In genomic region chr3:10746001-10746400, GRCh38 we compare ENCODE assay signal across 27 cellular contexts.
"Had no signal": no experiment of that assay in that cellular context is flagged by ENCODE, and none has a peak within 500 bp of the region (broad histone marks: within the 10 kb centered on the region; RNA-seq: fewer than 3 reads in every experiment).

No MANE protein-coding gene starts in this region.

- H3K4me1 Mint-ChIP-seq: activated B cell treated with CpG ODN at 0.5 μM for 24 hours; activated T-helper 17 cell treated with anti-CD3 and anti-CD28 coated beads, Interleukin-2, amount 50 U/mL, for 72 hours; brain had no signal

- H3K27ac Mint-ChIP-seq: activated B cell treated with CpG ODN at 0.5 μM for 24 hours; activated naive CD8-positive, alpha-beta T cell; activated T-helper 17 cell treated with anti-CD3 and anti-CD28 coated beads, Interleukin-2, amount 50 U/mL, for 72 hours; brain; T-helper 17 cell; T-helper 2 cell treated with Interferon-gamma antibody and Interleukin-4, amounts not matched to agents 5 μg/mL and 100 μg/mL, for 36 hours had no signal

- H3K9me3 Mint-ChIP-seq: activated B cell treated with CpG ODN at 0.5 μM for 24 hours; activated T-cell treated with anti-CD3 and anti-CD28 coated beads, Interleukin-2, amount 50 U/mL, for 4 hours; activated T-helper 17 cell treated with anti-CD3 and anti-CD28 coated beads, Interleukin-2, amount 50 U/mL, for 72 hours; T-helper 2 cell treated with Interferon-gamma antibody and Interleukin-4, amounts not matched to agents 5 μg/mL and 100 μg/mL, for 36 hours had no signal

- ATAC-seq: activated CD4-positive, CD25-positive, alpha-beta regulatory T cell treated with anti-CD3 and anti-CD28 coated beads, Interleukin-2, amount 50 U/mL, for 24 hours; activated T-cell treated with anti-CD3 and anti-CD28 coated beads, Interleukin-2, amount 50 U/mL, for 4 hours; activated T-helper 17 cell treated with anti-CD3 and anti-CD28 coated beads, Interleukin-2, amount 50 U/mL, for 72 hours; esophagus mucosa; T-helper 17 cell had no signal

- DNase-seq: activated B cell treated with CpG ODN at 0.5 μM for 24 hours; activated CD4-positive, alpha-beta T cell treated with anti-CD3 and anti-CD28 coated beads for 48 hours; activated CD4-positive, alpha-beta T cell treated with anti-CD3 and anti-CD28 coated beads, Interleukin-2, amount 50 U/mL, for 1 hour; activated CD4-positive, alpha-beta T cell treated with anti-CD3 and anti-CD28 coated beads, Interleukin-2, amount 50 U/mL, for 48 hours; activated effector memory CD4-positive, alpha-beta T cell treated with Interleukin-2 at 50 U/mL for 16 hours; activated gamma-delta T cell treated with Interleukin-2 at 50 U/mL for 16 hours; activated naive CD4-positive, alpha-beta T cell treated with anti-CD3 and anti-CD28 coated beads, Interleukin-2, amount 50 U/mL, for 16 hours; activated naive CD4-positive, alpha-beta T cell treated with Interleukin-2 at 50 U/mL for 16 hours; activated T-cell treated with anti-CD3 and anti-CD28 coated beads, Interleukin-2, amount 50 U/mL, for 4 hours; central memory CD4-positive, alpha-beta T cell; cerebellar nuclear complex; colonic mucosa; effector CD8-positive, alpha-beta T cell; foreskin fibroblast; T-helper 1 cell; T-helper 17 cell; T1000; WERI-Rb-1 had no signal

- H3K4me1 ChIP-seq: ascending aorta, breast epithelium, colonic mucosa had no signal

- H3K36me3 Mint-ChIP-seq: activated naive CD8-positive, alpha-beta T cell; brain had no signal

- H3K9me3 ChIP-seq: ascending aorta, breast epithelium, colonic mucosa had no signal

- H3K4me3 Mint-ChIP-seq: activated B cell treated with CpG ODN at 0.5 μM for 24 hours; activated naive CD8-positive, alpha-beta T cell; activated T-cell treated with anti-CD3 and anti-CD28 coated beads, Interleukin-2, amount 50 U/mL, for 4 hours; activated T-helper 17 cell treated with anti-CD3 and anti-CD28 coated beads, Interleukin-2, amount 50 U/mL, for 72 hours; brain; T-helper 17 cell; T-helper 2 cell treated with Interferon-gamma antibody and Interleukin-4, amounts not matched to agents 5 μg/mL and 100 μg/mL, for 36 hours had no signal

- H3K27ac ChIP-seq: ascending aorta, breast epithelium, cardiac muscle cell, colonic mucosa, WERI-Rb-1 had no signal

- H3K4me3 ChIP-seq: ascending aorta, breast epithelium, cardiac muscle cell, colonic mucosa had no signal

- H3K27me3 ChIP-seq: ascending aorta, colonic mucosa had no signal

- H3K36me3 ChIP-seq: ascending aorta, breast epithelium, cardiac muscle cell, colonic mucosa, WERI-Rb-1 had no signal
